In genomic region chr19:55099557-55100506, GRCh38 we compare ENCODE assay signal across 9 cellular contexts. TPM values are rescaled to one million over a fixed set of nuclear protein-coding genes. Genes with fewer than 3 reads are reported as not detected.
A peak's percentile ranks its signal among the peaks of the same experiment; 100 is the strongest.
DNase-seq lines count a peak whose midpoint lies in the region; TF ChIP-seq lines count a peak whose summit lies in the region.
"Had no signal": no experiment of that assay in that cellular context is flagged by ENCODE, and none has a peak within 500 bp of the region (broad histone marks: within the 10 kb centered on the region; RNA-seq: fewer than 3 reads in every experiment).

No MANE protein-coding gene starts in this region.

- H3K4me3 Mint-ChIP-seq in MCF 10A (ENCODE audit: unreplicated experiment), result no peak overlapping the region
- no peak overlapping the region for H3K4me3 Mint-ChIP-seq in activated T-cell treated with anti-CD3 and anti-CD28 coated beads, Interleukin-2, amount 50 U/mL, for 24 hours

- H3K4me3 ChIP-seq in breast epithelium (no peak overlapping the region), fibroblast of mammary gland (ENCODE audit: control insufficient read depth, low read depth, low read length) (no peak overlapping the region), vagina (no peak overlapping the region)
- H3K4me3 ChIP-seq: prostate gland had no signal

- intact Hi-C loops in breast epithelium (cut with DNase I; ENCODE audit: low total_unique reads) (no loop called here), MCF 10A (cut with micrococcal nuclease) (no loop called here), vagina (cut with DNase I) (no loop called here)

- H3K27ac ChIP-seq in breast epithelium, result peak overlapping the region; percentile 4 to 30
- H3K27ac ChIP-seq in vagina, result peak overlapping the region; percentile 34
- H3K27ac ChIP-seq: prostate gland had no signal

- H3K36me3 ChIP-seq in breast epithelium (no peaks in the 10 kb centered on the region), vagina (peaks cover 0 to 50% of the 10 kb centered on the region in 2 donors)
- H3K36me3 ChIP-seq: prostate gland had no signal

- H3K4me1 Mint-ChIP-seq in MCF 10A (ENCODE audit: insufficient read depth, unreplicated experiment), result no peaks in the 10 kb centered on the region
- no peaks in the 10 kb centered on the region for H3K4me1 Mint-ChIP-seq in activated T-cell treated with anti-CD3 and anti-CD28 coated beads, Interleukin-2, amount 50 U/mL, for 24 hours (ENCODE audit: low read depth)

- POLR2A ChIA-PET in MCF 10A (lab: Yijun Ruan, JAX), result no interaction called here

- no peaks in the 10 kb centered on the region for H3K9me3 Mint-ChIP-seq in MCF 10A (ENCODE audit: unreplicated experiment)
- no peaks in the 10 kb centered on the region for H3K9me3 Mint-ChIP-seq in activated T-cell treated with anti-CD3 and anti-CD28 coated beads, Interleukin-2, amount 50 U/mL, for 24 hours

- H3K27me3 ChIP-seq in breast epithelium (no peaks in the 10 kb centered on the region), vagina (no peaks in the 10 kb centered on the region)

- H3K4me1 ChIP-seq in breast epithelium (no peaks in the 10 kb centered on the region), vagina (no peaks in the 10 kb centered on the region)
- H3K4me1 ChIP-seq: prostate gland had no signal

- TF ChIP-seq POLR2A in breast epithelium (IDR thresholded peaks at IDR 0.05) (no peak), vagina (IDR thresholded peaks at IDR 0.05) (no peak)

- BruUV-seq in MCF 10A (replicated peaks; lab: Mats Ljungman, UMichigan), result no TSS peak

- no peak overlapping the region for H3K27ac Mint-ChIP-seq in MCF 10A (ENCODE audit: low read depth, unreplicated experiment)
- no peak overlapping the region for H3K27ac Mint-ChIP-seq in activated T-cell treated with anti-CD3 and anti-CD28 coated beads, Interleukin-2, amount 50 U/mL, for 24 hours

- CTCF ChIA-PET in MCF 10A (lab: Yijun Ruan, JAX), result interaction anchor here (0.6 to 1.4 kb wide), 4 partner anchors 11 to 1197 kb away, joined by 3 to 14 read pairs (median 4); no protein-coding TSS in a partner anchor

- no peaks in the 10 kb centered on the region for H3K27me3 Mint-ChIP-seq in MCF 10A (ENCODE audit: insufficient read depth, unreplicated experiment)
- H3K27me3 Mint-ChIP-seq in activated T-cell treated with anti-CD3 and anti-CD28 coated beads, Interleukin-2, amount 50 U/mL, for 24 hours, result no peaks in the 10 kb centered on the region

- DNase-seq in breast epithelium (ENCODE audit: low spot score in 2 of 2), result no peak
- no peak for DNase-seq in MCF 10A (ENCODE audit: unreplicated experiment)
- DNase-seq in fibroblast of mammary gland (ENCODE audit: low read depth), result no peak
- DNase-seq in vagina (ENCODE audit: extremely low spot score in 2 of 2), result no peak
- no peak for DNase-seq in activated T-cell treated with anti-CD3 and anti-CD28 coated beads, Interleukin-2, amount 50 U/mL, for 24 hours
- no peak for DNase-seq in cortex of kidney (lab: John Stamatoyannopoulos, UW)
- DNase-seq: activated gamma-delta T cell, MV-4-11 had no signal

- H3K9me3 ChIP-seq in breast epithelium, result peaks cover 4 to 6% of the 10 kb centered on the region in 2 donors
- H3K9me3 ChIP-seq in vagina, result no peaks in the 10 kb centered on the region
- H3K9me3 ChIP-seq: prostate gland had no signal

- peaks cover 36% of the 10 kb centered on the region for H3K36me3 Mint-ChIP-seq in MCF 10A (ENCODE audit: insufficient read depth, unreplicated experiment)
- H3K36me3 Mint-ChIP-seq in activated T-cell treated with anti-CD3 and anti-CD28 coated beads, Interleukin-2, amount 50 U/mL, for 24 hours (ENCODE audit: low read depth), result peaks cover 58% of the 10 kb centered on the region

- TF ChIP-seq CTCF in breast epithelium (IDR thresholded peaks at IDR 0.05) (no peak), MCF 10A (IDR thresholded peaks at IDR 0.05; ENCODE audit: unreplicated experiment) (no peak), fibroblast of mammary gland (conservative IDR thresholded peaks at IDR 0.05; ENCODE audit: control insufficient read depth, insufficient read depth, low read depth, low read length) (peak; percentile 20), vagina (IDR thresholded peaks at IDR 0.05) (no peak)

RNA-seq across cellular contexts. Expression of gene PPP1R12C, which starts 17.6 kb away (rescaled TPM):
- 100 to 1,000 TPM in 1 of 3 donors, 10 to 100 TPM in 2; 68.3 to 148 (median 91.7) TPM for total RNA-seq in breast epithelium
- 76.4 and 88.6 TPM in 2 replicates for total RNA-seq in MCF 10A (2022)
- total RNA-seq in vagina, result 108 TPM

RNA-seq across cellular contexts. Expression of gene EPS8L1, which starts 24.2 kb away (rescaled TPM):
- total RNA-seq in breast epithelium (10 to 100 TPM in 2 of 3 donors, 1 to 10 TPM in 1; 2.4 to 51.1 (median 50.1) TPM), MCF 10A (2022) (9.9 and 17.9 TPM in 2 replicates), vagina (180 TPM)

RNA-seq across cellular contexts. Expression of gene RDH13, which starts 36.9 kb away (rescaled TPM):
- total RNA-seq in breast epithelium (10 to 100 TPM; 11.4 to 33.4 (median 22.3) TPM), MCF 10A (2022) (20.2 and 25.8 TPM in 2 replicates), vagina (37.3 TPM)

RNA-seq across cellular contexts. Expression of gene TNNT1, which starts 49.2 kb away (rescaled TPM):
- 1 to 10 TPM in 2 of 3 donors, not detected in 1; 3.7 to 7.2 TPM for total RNA-seq in breast epithelium
- 32.3 and 46.8 TPM in 2 replicates for total RNA-seq in MCF 10A (2022)
- 9.1 TPM for total RNA-seq in vagina

RNA-seq across cellular contexts. Expression of gene TNNI3, which starts 57.7 kb away (rescaled TPM):
- total RNA-seq in breast epithelium (1 to 10 TPM in 1 of 3 donors, not detected in 2; 2.6 TPM), MCF 10A (2022) (0.89 TPM in 1 of 2 replicates, not detected in the other), vagina (not detected)
